24 cellular contexts compared by ENCODE assay signal in genomic region chr15:39498642-39499041, GRCh38.
DNase-seq lines count a peak whose midpoint lies in the region; ATAC-seq and TF ChIP-seq lines count a peak whose summit lies in the region.
"Had no signal": no experiment of that assay in that cellular context is flagged by ENCODE, and none has a peak within 500 bp of the region (broad histone marks: within the 10 kb centered on the region; RNA-seq: fewer than 3 reads in every experiment).

No MANE protein-coding gene starts in this region.

- H2AFZ ChIP-seq in osteoblast (ENCODE audit: low read length), result peak overlapping the region; percentile 6
- H2AFZ ChIP-seq in Karpas-422 (ENCODE audit: low read length), result no peak overlapping the region
- H2AFZ ChIP-seq: GM23338 had no signal

- TF ChIP-seq CTCF in osteoblast (IDR thresholded peaks at IDR 0.05; ENCODE audit: extremely low read depth, low read depth, low read length), result no peak

- peak; percentile 44 for ATAC-seq in left ventricle myocardium superior
- no peak for ATAC-seq in left cardiac atrium
- ATAC-seq in HG03342 (IDR thresholded peaks at IDR 0.05; ENCODE audit: unreplicated experiment), result no peak
- ATAC-seq: gastrocnemius medialis; GM23338; stimulated activated naive CD8-positive, alpha-beta T cell treated with anti-CD3 and anti-CD28 coated beads, Interleukin-15, Interleukin-2, amounts not matched to agents 100 U/mL and 50 U/mL, for 24 hours had no signal

- H3K9ac ChIP-seq in Karpas-422 (ENCODE audit: low read length), result no peak overlapping the region

- H3K79me2 ChIP-seq in osteoblast (ENCODE audit: insufficient read depth, low read length) (no peaks in the 10 kb centered on the region), Karpas-422 (ENCODE audit: low read length) (no peaks in the 10 kb centered on the region)

- H3K27me3 ChIP-seq in osteoblast (ENCODE audit: insufficient read depth, low read length) (no peaks in the 10 kb centered on the region), Karpas-422 (ENCODE audit: low read length) (no peaks in the 10 kb centered on the region)
- H3K27me3 ChIP-seq: brain microvascular endothelial cell, colonic mucosa, gastrocnemius medialis, tibial artery had no signal

- H3K27ac ChIP-seq in osteoblast (ENCODE audit: low read depth, low read length), result peak overlapping the region; percentile 24
- H3K27ac ChIP-seq in Karpas-422 (ENCODE audit: low read length), result no peak overlapping the region
- H3K27ac ChIP-seq: brain microvascular endothelial cell, colonic mucosa, gastrocnemius medialis, tibial artery had no signal

- H3K9me2 ChIP-seq in Karpas-422 (replicated peaks; ENCODE audit: insufficient read depth, low read length), result no peaks in the 10 kb centered on the region

- intact Hi-C loops in left ventricle myocardium superior (cut with micrococcal nuclease) (no loop called here), left cardiac atrium (cut with DNase I) (loop anchor here in 1 of 2 donors (10.0 kb wide), 1 partner anchor 304 kb away; no protein-coding TSS in a partner anchor)

- H3K4me1 ChIP-seq in osteoblast (ENCODE audit: insufficient read depth, low read length), result peaks cover 30% of the 10 kb centered on the region
- no peaks in the 10 kb centered on the region for H3K4me1 ChIP-seq in Karpas-422 (ENCODE audit: low read length)
- H3K4me1 ChIP-seq: BE2C, colonic mucosa had no signal

- no peaks in the 10 kb centered on the region for H4K20me1 ChIP-seq in osteoblast (ENCODE audit: insufficient read depth, low read length)
- H4K20me1 ChIP-seq in Karpas-422 (ENCODE audit: insufficient read depth, low read depth, low read length), result no peaks in the 10 kb centered on the region

- H3K4me3 ChIP-seq in osteoblast (ENCODE audit: insufficient read depth, low read length) (no peak overlapping the region), Karpas-422 (ENCODE audit: low read length) (no peak overlapping the region)
- H3K4me3 ChIP-seq: colonic mucosa, gastrocnemius medialis, GM23338, lung, tibial artery had no signal

- H3K36me3 ChIP-seq in osteoblast (ENCODE audit: insufficient read depth, low read length), result no peaks in the 10 kb centered on the region
- H3K36me3 ChIP-seq in Karpas-422 (ENCODE audit: insufficient read depth, low read length), result no peaks in the 10 kb centered on the region
- H3K36me3 ChIP-seq: BE2C, brain microvascular endothelial cell, colonic mucosa, gastrocnemius medialis, tibial artery had no signal

- H3K9me3 ChIP-seq in osteoblast (ENCODE audit: low read depth, low read length), result no peaks in the 10 kb centered on the region
- no peaks in the 10 kb centered on the region for H3K9me3 ChIP-seq in Karpas-422 (ENCODE audit: low read length)
- H3K9me3 ChIP-seq: BE2C, colonic mucosa, gastrocnemius medialis, tibial artery had no signal

- peak; percentile 28 for DNase-seq in left ventricle myocardium superior
- DNase-seq in left cardiac atrium, result no peak
- peak; percentile 53 for DNase-seq in fibroblast of gingiva (ENCODE audit: low read depth)
- peak; percentile 26 for DNase-seq in osteoblast (ENCODE audit: insufficient read length, low spot score, missing footprints)
- no peak for DNase-seq in NCI-H774 (lab: John Stamatoyannopoulos, UW)
- DNase-seq in LoVo (ENCODE audit: low spot score), result no peak
- no peak for DNase-seq in Karpas-422
- DNase-seq: activated CD8-positive, alpha-beta T cell treated with anti-CD3 and anti-CD28 coated beads, Interleukin-2, amount 10 ng/mL, durations not matched to agents 7 days and 5 days; activated effector memory CD4-positive, alpha-beta T cell treated with Interleukin-2 at 50 U/mL for 16 hours; activated T-cell treated with anti-CD3 and anti-CD28 coated beads for 4 hours; BE2C; brain microvascular endothelial cell; colonic mucosa; effector memory CD4-positive, alpha-beta T cell; gastrocnemius medialis; islet precursor cell; NCI-H1092; NCI-H1694 treated with DMSO at 0.1 percent for 48 hours; NCI-H510A treated with DMSO at 0.1 percent for 48 hours; stimulated activated naive CD8-positive, alpha-beta T cell treated with anti-CD3 and anti-CD28 coated beads, Interleukin-15, Interleukin-2, amounts not matched to agents 100 U/mL and 50 U/mL, for 24 hours; tibial artery had no signal

- H3K4me2 ChIP-seq in osteoblast (ENCODE audit: insufficient read depth, low read length), result no peak overlapping the region
- no peak overlapping the region for H3K4me2 ChIP-seq in Karpas-422 (ENCODE audit: low read depth, low read length, poor library complexity, severe bottlenecking)
- H3K4me2 ChIP-seq: GM23338 had no signal

Comparison
In these comparisons a context has a peak if more than half of its experiments do, and no peak if none do; other contexts are left out.
1. DNase-seq: peak in left ventricle myocardium superior (single experiment), fibroblast of gingiva (single experiment) and osteoblast (single experiment); none in left cardiac atrium (single experiment), NCI-H774 (single experiment), LoVo (single experiment) and Karpas-422 (single experiment).